In genomic region chr3:188740030-188740429, GRCh38 we compare ENCODE assay signal across 1 cellular context.
A peak's percentile ranks its signal among the peaks of the same experiment; 100 is the strongest.
TF ChIP-seq lines count a peak whose summit lies in the region.

No MANE protein-coding gene starts in this region.

TF ChIP-seq in HepG2, 621 proteins besides CTCF, POLR2A, EP300 and RAD21 (continued from another document):
- 0 out of 2 replicates have a peak, but pooled peaks have one; percentile 10 for TF ChIP-seq ARID5B (CRISPR knock-in tag; IDR thresholded peaks at IDR 0.05)
